1 cellular context compared by ENCODE assay signal in genomic region chrX:15873566-15873965, GRCh38.
TF ChIP-seq lines count a peak whose summit lies in the region.

No MANE protein-coding gene starts in this region.

TF ChIP-seq in IMR-90, 13 proteins besides CTCF, POLR2A, EP300 and RAD21:
- no peak for TF ChIP-seq CEBPB (IDR thresholded peaks at IDR 0.05; ENCODE audit: low read depth, low read length)
- TF ChIP-seq SMC3 (IDR thresholded peaks at IDR 0.05; ENCODE audit: low read depth, low read length), result no peak
- no peak for TF ChIP-seq ELK1 (IDR thresholded peaks at IDR 0.05; ENCODE audit: borderline replicate concordance, low read depth, low read length)
- no peak for TF ChIP-seq RCOR1 (IDR thresholded peaks at IDR 0.05; ENCODE audit: insufficient replicate concordance, low read length)
- no peak for TF ChIP-seq MAZ (IDR thresholded peaks at IDR 0.05; ENCODE audit: borderline replicate concordance, low read depth, low read length)
- TF ChIP-seq USF2 (IDR thresholded peaks at IDR 0.05; ENCODE audit: low read depth, low read length), result no peak
- TF ChIP-seq NFE2L2 (IDR thresholded peaks at IDR 0.05; ENCODE audit: low read depth, low read length), result no peak
- TF ChIP-seq RFX5 (IDR thresholded peaks at IDR 0.05; ENCODE audit: low read depth, low read length), result no peak
- no peak for TF ChIP-seq BHLHE40 (IDR thresholded peaks at IDR 0.05; ENCODE audit: low read depth, low read length)
- TF ChIP-seq MXI1 (IDR thresholded peaks at IDR 0.05; ENCODE audit: borderline replicate concordance, low read depth, low read length), result no peak
- TF ChIP-seq CHD1 (IDR thresholded peaks at IDR 0.05; ENCODE audit: low read depth, low read length), result no peak
- no peak for TF ChIP-seq FOS (IDR thresholded peaks at IDR 0.05; ENCODE audit: low read depth, low read length)
- TF ChIP-seq MAFK (IDR thresholded peaks at IDR 0.05; ENCODE audit: low read depth, low read length), result no peak
